8 cellular contexts compared by ENCODE assay signal in the genomic region with DNA sequence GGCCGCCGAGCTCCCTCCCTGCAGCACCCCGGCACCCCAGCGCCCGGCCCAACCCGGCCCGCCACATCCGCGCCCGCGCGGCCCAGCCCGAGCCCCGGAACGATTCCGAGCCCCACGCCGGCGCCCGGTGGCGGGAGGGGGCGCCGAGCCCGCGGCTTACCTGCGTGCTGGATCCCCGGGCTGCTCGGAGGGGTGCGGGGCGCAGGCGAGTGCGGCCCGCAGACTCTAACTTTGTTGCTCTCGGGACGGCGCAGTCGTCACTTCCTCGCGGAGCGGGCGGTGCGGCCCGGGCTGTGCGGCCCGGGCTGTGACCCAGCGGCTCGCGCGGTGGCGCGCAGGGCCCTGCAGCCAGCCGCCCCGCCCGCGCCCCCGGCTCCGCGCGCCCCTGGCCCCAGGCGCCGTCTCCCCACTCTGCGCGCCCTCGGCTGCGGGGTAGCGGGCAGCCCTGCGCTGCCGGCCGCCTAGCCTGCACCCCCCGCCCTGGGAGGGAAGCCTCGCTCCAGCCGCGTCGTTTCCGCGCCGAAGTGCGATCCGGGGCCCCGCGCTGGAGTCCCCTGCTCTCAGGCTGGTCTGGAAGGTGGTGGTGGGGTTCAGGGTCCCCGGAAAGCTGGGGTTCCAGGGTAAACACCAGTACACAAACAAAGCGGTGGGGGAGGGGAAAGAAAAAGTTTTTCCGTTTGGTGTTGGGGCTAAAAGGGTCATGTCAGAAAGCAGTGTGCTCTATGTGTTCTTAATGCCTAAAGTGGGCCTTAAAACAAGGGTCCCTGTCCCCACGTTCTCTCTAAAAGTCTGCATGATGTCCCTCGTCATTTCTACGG.
DNase-seq lines count a peak whose midpoint lies in the region; ATAC-seq and TF ChIP-seq lines count a peak whose summit lies in the region.

No MANE protein-coding gene starts in this region.

- H3K27me3 ChIP-seq in AG04450 (ENCODE audit: control insufficient read depth, insufficient read depth, low read length) (no peaks in the 10 kb centered on the region), IMR-90 (ENCODE audit: control insufficient read depth, insufficient read depth, low read length) (no peaks in the 10 kb centered on the region), mesendoderm (ENCODE audit: insufficient read depth, low read length, poor library complexity) (no peaks in the 10 kb centered on the region)
- no peaks in the 10 kb centered on the region for H3K27me3 ChIP-seq in effector memory CD4-positive, alpha-beta T cell (replicated peaks; ENCODE audit: control insufficient read depth, insufficient read depth, low read length, poor library complexity, severe bottlenecking)

- H2AFZ ChIP-seq in IMR-90 (replicated peaks; ENCODE audit: low read length, poor library complexity): peak overlapping the region; percentile 92

- peak overlapping the region; percentile 95 for H3K27ac ChIP-seq in AG04450 (ENCODE audit: low read depth, low read length)
- H3K27ac ChIP-seq in IMR-90 (ENCODE audit: insufficient read depth, low read length): peak overlapping the region; percentile 98
- H3K27ac ChIP-seq in effector memory CD4-positive, alpha-beta T cell (ENCODE audit: insufficient read depth, low read length, poor library complexity, severe bottlenecking): peak overlapping the region; percentile 92
- H3K27ac ChIP-seq in mesendoderm (ENCODE audit: low read depth, low read length): peak overlapping the region; percentile 54

- peak overlapping the region; percentile 85 for H3K56ac ChIP-seq in IMR-90 (ENCODE audit: extremely low read depth, insufficient read depth, low read length)
- H3K56ac ChIP-seq in mesendoderm (ENCODE audit: low read length): peak overlapping the region; percentile 91

- WGBS in IMR-90 (ENCODE audit: extremely low coverage in 2 of 2, insufficient read length in 1 of 2), 2 experiments: 0% methylated on average over 41 of the region's 87 CpGs; no CpG with 5 or more reads in 1 of the 2 experiments
- no CpG with 5 or more reads among the region's 87 CpGs for WGBS in mesendoderm (ENCODE audit: extremely low coverage, insufficient coverage, low lambda C conversion rate)

- H2AK5ac ChIP-seq in IMR-90 (ENCODE audit: low read depth, low read length): peak overlapping the region; percentile 78
- H2AK5ac ChIP-seq in mesendoderm (ENCODE audit: low read length): no peak overlapping the region

- H4K5ac ChIP-seq in IMR-90 (ENCODE audit: low read depth, low read length) (peak overlapping the region; percentile 99), mesendoderm (ENCODE audit: low read length) (no peak overlapping the region)

- peak overlapping the region; percentile 95 for H2AK9ac ChIP-seq in IMR-90 (replicated peaks; ENCODE audit: low read depth, low read length, poor library complexity)

- H3K4me2 ChIP-seq in IMR-90 (ENCODE audit: low read depth, low read length) (peak overlapping the region; percentile 99), mesendoderm (ENCODE audit: low read length) (peak overlapping the region; percentile 94)

- peaks cover 65% of the 10 kb centered on the region for H3K4me1 Mint-ChIP-seq in stimulated activated memory B cell treated with anti-CD40 and anti-IgM and Interleukin-4, amounts not matched to agents 10 μg/mL and 1 μg/mL and 100 μg/mL, for 72 hours

- H3K27me3 Mint-ChIP-seq in stimulated activated memory B cell treated with anti-CD40 and anti-IgM and Interleukin-4, amounts not matched to agents 10 μg/mL and 1 μg/mL and 100 μg/mL, for 72 hours: no peaks in the 10 kb centered on the region

- H2BK15ac ChIP-seq in IMR-90 (ENCODE audit: low read depth, low read length) (peak overlapping the region; percentile 90; the same call in 2 of the 3 replicates), mesendoderm (replicated peaks; ENCODE audit: low read depth) (no peak overlapping the region)

- H3K79me2 ChIP-seq in mesendoderm (ENCODE audit: control insufficient read depth, insufficient read depth, low read length): peaks cover 6% of the 10 kb centered on the region

- peak overlapping the region; percentile 99 for H3K4ac ChIP-seq in IMR-90 (ENCODE audit: low read depth, low read length)
- H3K4ac ChIP-seq in mesendoderm (ENCODE audit: low read depth, low read length): peak overlapping the region; percentile 28

- peak overlapping the region; percentile 89 for H3K27ac Mint-ChIP-seq in stimulated activated memory B cell treated with anti-CD40 and anti-IgM and Interleukin-4, amounts not matched to agents 10 μg/mL and 1 μg/mL and 100 μg/mL, for 72 hours

- peak overlapping the region; percentile 86 to 99 for H4K8ac ChIP-seq in IMR-90 (ENCODE audit: low read depth in 2 of 2, low read length in 2 of 2)
- H4K8ac ChIP-seq in mesendoderm (ENCODE audit: low read depth, low read length): peak overlapping the region; percentile 3

- H2BK5ac ChIP-seq in IMR-90 (ENCODE audit: low read depth, low read length, poor library complexity, severe bottlenecking) (peak overlapping the region; percentile 80), mesendoderm (ENCODE audit: low read length) (peak overlapping the region; percentile 65)

- intact Hi-C loops in IMR-90 (cut with micrococcal nuclease): loop anchor here (1.0 to 5.0 kb wide), 7 partner anchors 26 to 515 kb away; partner anchors contain the start of genes ABCD4 and ZNF410

- H3K9ac ChIP-seq in IMR-90 (ENCODE audit: low read depth, low read length) (peak overlapping the region; percentile 98), mesendoderm (ENCODE audit: low read length) (peak overlapping the region; percentile 75)

- H3K4me1 ChIP-seq in IMR-90 (ENCODE audit: control insufficient read depth, insufficient read depth, low read length) (peaks cover 36% of the 10 kb centered on the region), mesendoderm (ENCODE audit: control insufficient read depth, low read depth, low read length) (peaks cover 10% of the 10 kb centered on the region)
- H3K4me1 ChIP-seq in effector memory CD4-positive, alpha-beta T cell (ENCODE audit: control insufficient read depth, insufficient read depth, low read length, poor library complexity, severe bottlenecking): peaks cover 39% of the 10 kb centered on the region

- peak overlapping the region; percentile 96 for H2BK120ac ChIP-seq in IMR-90 (ENCODE audit: low read depth, low read length)
- H2BK120ac ChIP-seq in mesendoderm (ENCODE audit: low read depth, low read length): peak overlapping the region; percentile 93

- H3K4me3 Mint-ChIP-seq in stimulated activated memory B cell treated with anti-CD40 and anti-IgM and Interleukin-4, amounts not matched to agents 10 μg/mL and 1 μg/mL and 100 μg/mL, for 72 hours: peak overlapping the region; percentile 93

- peaks cover 6% of the 10 kb centered on the region for H3K36me3 Mint-ChIP-seq in stimulated activated memory B cell treated with anti-CD40 and anti-IgM and Interleukin-4, amounts not matched to agents 10 μg/mL and 1 μg/mL and 100 μg/mL, for 72 hours

- peak; percentile 56 for ATAC-seq in GM18868 (IDR thresholded peaks at IDR 0.05; ENCODE audit: unreplicated experiment)
- peak; percentile 46 for ATAC-seq in IMR-90 (ENCODE audit: low read depth)
- peak; percentile 83 for ATAC-seq in stimulated activated memory B cell treated with anti-CD40 and anti-IgM and Interleukin-4, amounts not matched to agents 10 μg/mL and 1 μg/mL and 100 μg/mL, for 72 hours

- peak overlapping the region; percentile 68 for H2BK20ac ChIP-seq in IMR-90 (ENCODE audit: low read depth, low read length)

- DNase-seq in AG04450 (ENCODE audit: low read depth, low spot score) (no peak), IMR-90 (peak; percentile 35), mesendoderm (peak; percentile 61), cortex of kidney (lab: John Stamatoyannopoulos, UW) (no peak)
- DNase-seq in activated CD4-positive, alpha-beta T cell treated with anti-CD3 and anti-CD28 coated beads, Interleukin-2, amount 50 U/mL, for 4 hours: peak; percentile 36 to 38
- peak; percentile 46 to 52 (median 48) for DNase-seq in effector memory CD4-positive, alpha-beta T cell

- dilution Hi-C loops in IMR-90 (cut with HindIII; ENCODE audit: low sequenced_read_pairs, unreplicated experiment): no loop called here

- H3K9me1 ChIP-seq in IMR-90 (ENCODE audit: insufficient read depth, low read length): peaks cover 39% of the 10 kb centered on the region

- no peaks in the 10 kb centered on the region; the same call in 1 of the 2 replicates for H3K9me3 ChIP-seq in AG04450 (ENCODE audit: control insufficient read depth, insufficient read depth, low read length)
- no peaks in the 10 kb centered on the region for H3K9me3 ChIP-seq in IMR-90 (ENCODE audit: control insufficient read depth, insufficient read depth, low read length)
- H3K9me3 ChIP-seq in effector memory CD4-positive, alpha-beta T cell (ENCODE audit: control insufficient read depth, low read length): no peaks in the 10 kb centered on the region

- TF ChIP-seq CTCF in AG04450 (IDR thresholded peaks at IDR 0.05; ENCODE audit: low read depth, low read length) (no peak), IMR-90 (conservative IDR thresholded peaks at IDR 0.05; ENCODE audit: low read depth, low read length) (no peak)

- TF ChIP-seq POLR2A in IMR-90 (IDR thresholded peaks at IDR 0.05; ENCODE audit: low read depth, low read length): no peak

- H4K91ac ChIP-seq in IMR-90 (ENCODE audit: insufficient read depth, low read depth, low read length): peak overlapping the region; percentile 95

- H3K36me3 ChIP-seq in IMR-90 (ENCODE audit: control insufficient read depth, insufficient read depth, low read length) (no peaks in the 10 kb centered on the region), mesendoderm (ENCODE audit: control insufficient read depth, insufficient read depth, low read length) (no peaks in the 10 kb centered on the region)
- H3K36me3 ChIP-seq in effector memory CD4-positive, alpha-beta T cell (ENCODE audit: control insufficient read depth, insufficient read depth, low read length): peaks cover 3% of the 10 kb centered on the region

- POLR2A ChIA-PET in AG04450 (lab: Yijun Ruan, JAX) (interaction anchor here (0.6 to 3.4 kb wide), 10 partner anchors 9 to 175 kb away, joined by 3 to 50 read pairs (median 8); partner anchors contain the start of genes ACOT6 and PTGR2), IMR-90 (lab: Charles Lee; ENCODE audit: unreplicated experiment) (interaction anchor here (0.6 to 0.7 kb wide), 2 partner anchors 27 to 829 kb away, joined by 3 to 5 read pairs; no protein-coding TSS in a partner anchor)

- H3K4me3 ChIP-seq in AG04450 (ENCODE audit: low read depth, low read length) (peak overlapping the region; percentile 68), IMR-90 (ENCODE audit: insufficient read depth, low read depth, low read length) (peak overlapping the region; percentile 65), mesendoderm (ENCODE audit: low read length) (peak overlapping the region; percentile 36)
- H3K4me3 ChIP-seq in effector memory CD4-positive, alpha-beta T cell (ENCODE audit: insufficient read depth, low read depth, low read length, poor library complexity, severe bottlenecking): peak overlapping the region; percentile 81

- BruUV-seq in IMR-90 (replicated peaks; lab: Mats Ljungman, UMichigan): no TSS peak

- H3K14ac ChIP-seq in IMR-90 (replicated peaks; ENCODE audit: low read depth, low read length): peak overlapping the region; percentile 99

- H3K79me1 ChIP-seq in IMR-90 (ENCODE audit: low read depth in 1 of 2, low read length in 2 of 2) (peaks cover 32 to 68% of the 10 kb centered on the region in 2 experiments), mesendoderm (ENCODE audit: low read length) (peaks cover 15% of the 10 kb centered on the region)

- no peak for TF ChIP-seq RAD21 in IMR-90 (IDR thresholded peaks at IDR 0.05; ENCODE audit: low read length)

- in situ Hi-C loops in IMR-90 (cut with MboI; ENCODE audit: low sequenced_read_pairs): no loop called here

- H4K20me1 ChIP-seq in IMR-90 (ENCODE audit: insufficient read depth, low read length): peaks cover 35% of the 10 kb centered on the region

- CTCF ChIA-PET in AG04450 (lab: Charles Lee): interaction anchor here (1.1 kb wide), 1 partner anchor 29 kb away, joined by 3 read pairs; no protein-coding TSS in a partner anchor
- CTCF ChIA-PET in IMR-90 (lab: Yijun Ruan, JAX): no interaction called here

- H3K9me3 Mint-ChIP-seq in stimulated activated memory B cell treated with anti-CD40 and anti-IgM and Interleukin-4, amounts not matched to agents 10 μg/mL and 1 μg/mL and 100 μg/mL, for 72 hours: no peaks in the 10 kb centered on the region

- H3K18ac ChIP-seq in IMR-90 (ENCODE audit: low read depth, low read length) (peak overlapping the region; percentile 98), mesendoderm (ENCODE audit: low read length) (peak overlapping the region; percentile 99)

- peak overlapping the region; percentile 100 for H3K23ac ChIP-seq in IMR-90 (ENCODE audit: low read depth, low read length)
- H3K23ac ChIP-seq in mesendoderm (ENCODE audit: low read length): no peak overlapping the region

Comparison
In these comparisons a context has a peak if more than half of its experiments do, and no peak if none do; other contexts are left out.
1. DNase-seq: peak in IMR-90 (single experiment), activated CD4-positive, alpha-beta T cell treated with anti-CD3 and anti-CD28 coated beads, Interleukin-2, amount 50 U/mL, for 4 hours (2 of 2), effector memory CD4-positive, alpha-beta T cell (3 of 3) and mesendoderm (single experiment); none in AG04450 (single experiment) and cortex of kidney (single experiment).
2. Peak in every context shown above with its lines, with median percentiles within 50 percentile points of each other: H3K27ac ChIP-seq, H3K4me3 ChIP-seq and ATAC-seq.